ENCODE assay signal across 9 cellular contexts in the genomic region with DNA sequence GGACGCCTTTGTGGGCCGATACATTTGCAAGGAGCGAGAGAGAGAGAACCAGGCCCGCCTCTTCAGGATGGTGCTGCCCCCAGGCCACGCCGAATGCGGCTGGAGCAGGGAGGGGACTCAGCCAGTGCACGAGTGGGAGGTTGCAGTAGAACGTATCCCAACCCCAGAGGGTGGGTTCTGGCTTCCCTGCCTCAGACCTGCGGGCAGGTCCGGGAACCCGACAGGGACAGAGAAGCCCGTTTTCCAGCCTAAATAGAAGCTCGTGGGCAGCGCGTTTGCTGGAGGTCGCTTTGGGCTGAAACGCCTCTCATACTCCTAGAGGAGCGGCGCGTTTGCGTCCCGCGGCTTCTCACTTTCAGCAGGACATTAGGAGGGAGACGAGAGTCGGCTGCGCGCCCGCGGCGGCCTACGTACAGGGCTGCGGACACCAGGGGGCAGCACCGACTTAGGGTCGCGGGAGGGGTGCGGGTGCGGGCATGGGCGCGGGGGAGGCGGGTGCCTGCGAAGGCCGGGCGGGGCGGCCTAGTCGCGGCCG. TPM values are rescaled to one million over a fixed set of nuclear protein-coding genes. Genes with fewer than 3 reads are reported as not detected.
DNase-seq lines count a peak whose midpoint lies in the region; ATAC-seq and TF ChIP-seq lines count a peak whose summit lies in the region.
"Had no signal": no experiment of that assay in that cellular context is flagged by ENCODE, and none has a peak within 500 bp of the region (broad histone marks: within the 10 kb centered on the region; RNA-seq: fewer than 3 reads in every experiment).

No MANE protein-coding gene starts in this region.

- H3K4me3 ChIP-seq in AG04449 (ENCODE audit: low read depth, low read length) (no peak overlapping the region), colonic mucosa (peak overlapping the region; percentile 49), liver (ENCODE audit: low read depth in 1 of 3, low read length in 3 of 3) (peak overlapping the region in 1 of 3 donors; percentile 56)

- H3K27ac ChIP-seq in colonic mucosa (peak overlapping the region; percentile 49), liver (ENCODE audit: low read depth in 1 of 2, low read length in 2 of 2) (peak overlapping the region; percentile 47 to 69)

- ATAC-seq in HG03432 (IDR thresholded peaks at IDR 0.05; ENCODE audit: unreplicated experiment) (peak; percentile 28), HG03039 (IDR thresholded peaks at IDR 0.05; ENCODE audit: unreplicated experiment) (no peak)

- peak overlapping the region; percentile 19 to 84 for H3K9ac ChIP-seq in colonic mucosa (ENCODE audit: low read depth in 2 of 2, low read length in 2 of 2)
- H3K9ac ChIP-seq in liver (ENCODE audit: low read depth in 1 of 2, low read length in 2 of 2), result no peak overlapping the region

- TF ChIP-seq RAD21 in liver (IDR thresholded peaks at IDR 0.05), result peak; percentile 26 to 67

- POLR2A ChIA-PET in AG04449 (lab: Yijun Ruan, JAX), result no interaction called here

- WGBS in liver, result 5% methylated on average over 48 of the region's 48 CpGs

- H3K36me3 ChIP-seq in colonic mucosa (no peaks in the 10 kb centered on the region), liver (ENCODE audit: control insufficient read depth in 4 of 4, insufficient read depth in 3 of 4, low read depth in 1 of 4, low read length in 3 of 4) (no peaks in the 10 kb centered on the region)

- DNase-seq in AG04449 (ENCODE audit: low read depth, low spot score) (no peak), colonic mucosa (peak; percentile 81), DMS 273 (lab: John Stamatoyannopoulos, UW; ENCODE audit: unreplicated experiment) (no peak)
- DNase-seq in activated CD4-positive, alpha-beta T cell treated with anti-CD3 and anti-CD28 coated beads for 24 hours (ENCODE audit: low read depth in 2 of 2), result peak; percentile 60
- DNase-seq in stimulated activated CD4-positive, alpha-beta T cell treated with anti-CD3 and anti-CD28 coated beads, Interleukin-4, amount 100 ng/mL, for 48 hours (ENCODE audit: low read depth in 2 of 2), result peak; percentile 69 to 76

- no peaks in the 10 kb centered on the region for H3K9me3 ChIP-seq in colonic mucosa
- no peaks in the 10 kb centered on the region for H3K9me3 ChIP-seq in liver (ENCODE audit: control insufficient read depth in 4 of 4, low read length in 3 of 4)

- CTCF ChIA-PET in AG04449 (lab: Yijun Ruan, JAX), result interaction anchor here (0.7 to 12.5 kb wide), 10 partner anchors 9 to 439 kb away, joined by 3 to 241 read pairs (median 16); no protein-coding TSS in a partner anchor

- peaks cover 56% of the 10 kb centered on the region for H3K27me3 ChIP-seq in colonic mucosa
- H3K27me3 ChIP-seq in liver (ENCODE audit: control insufficient read depth in 4 of 4, insufficient read depth in 4 of 4, low read length in 3 of 4), result peaks cover 0 to 13% (median 5%) of the 10 kb centered on the region in 4 donors

- intact Hi-C loops in colonic mucosa (cut with DNase I), result no loop called here

- TF ChIP-seq CTCF in AG04449 (IDR thresholded peaks at IDR 0.05; ENCODE audit: insufficient read depth, low read length, missing control alignments), result peak; percentile 49
- peak; percentile 46 for TF ChIP-seq CTCF in colonic mucosa (IDR thresholded peaks at IDR 0.05)
- TF ChIP-seq CTCF in liver (IDR thresholded peaks at IDR 0.05; ENCODE audit: low read depth, low read length, missing input control), result peak; percentile 48

- H3K4me1 ChIP-seq in colonic mucosa (peaks cover 5% of the 10 kb centered on the region), liver (ENCODE audit: control insufficient read depth in 4 of 4, insufficient read depth in 4 of 4, low read length in 3 of 4) (peaks cover 16 to 45% (median 30%) of the 10 kb centered on the region in 4 donors)

TF ChIP-seq in liver, 16 proteins besides CTCF, POLR2A, EP300 and RAD21:
- TF ChIP-seq HNF4G (IDR thresholded peaks at IDR 0.05), result no peak
- TF ChIP-seq, protein P1, sequence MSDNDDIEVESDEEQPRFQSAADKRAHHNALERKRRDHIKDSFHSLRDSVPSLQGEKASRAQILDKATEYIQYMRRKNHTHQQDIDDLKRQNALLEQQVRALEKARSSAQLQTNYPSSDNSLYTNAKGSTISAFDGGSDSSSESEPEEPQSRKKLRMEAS (IDR thresholded peaks at IDR 0.05), result no peak
- TF ChIP-seq ATF3 (IDR thresholded peaks at IDR 0.05), result no peak
- TF ChIP-seq FOXA2 (IDR thresholded peaks at IDR 0.05), result no peak
- TF ChIP-seq FOXA1 (IDR thresholded peaks at IDR 0.05), result no peak
- no peak for TF ChIP-seq NR2F2 (IDR thresholded peaks at IDR 0.05)
- TF ChIP-seq, protein P2, sequence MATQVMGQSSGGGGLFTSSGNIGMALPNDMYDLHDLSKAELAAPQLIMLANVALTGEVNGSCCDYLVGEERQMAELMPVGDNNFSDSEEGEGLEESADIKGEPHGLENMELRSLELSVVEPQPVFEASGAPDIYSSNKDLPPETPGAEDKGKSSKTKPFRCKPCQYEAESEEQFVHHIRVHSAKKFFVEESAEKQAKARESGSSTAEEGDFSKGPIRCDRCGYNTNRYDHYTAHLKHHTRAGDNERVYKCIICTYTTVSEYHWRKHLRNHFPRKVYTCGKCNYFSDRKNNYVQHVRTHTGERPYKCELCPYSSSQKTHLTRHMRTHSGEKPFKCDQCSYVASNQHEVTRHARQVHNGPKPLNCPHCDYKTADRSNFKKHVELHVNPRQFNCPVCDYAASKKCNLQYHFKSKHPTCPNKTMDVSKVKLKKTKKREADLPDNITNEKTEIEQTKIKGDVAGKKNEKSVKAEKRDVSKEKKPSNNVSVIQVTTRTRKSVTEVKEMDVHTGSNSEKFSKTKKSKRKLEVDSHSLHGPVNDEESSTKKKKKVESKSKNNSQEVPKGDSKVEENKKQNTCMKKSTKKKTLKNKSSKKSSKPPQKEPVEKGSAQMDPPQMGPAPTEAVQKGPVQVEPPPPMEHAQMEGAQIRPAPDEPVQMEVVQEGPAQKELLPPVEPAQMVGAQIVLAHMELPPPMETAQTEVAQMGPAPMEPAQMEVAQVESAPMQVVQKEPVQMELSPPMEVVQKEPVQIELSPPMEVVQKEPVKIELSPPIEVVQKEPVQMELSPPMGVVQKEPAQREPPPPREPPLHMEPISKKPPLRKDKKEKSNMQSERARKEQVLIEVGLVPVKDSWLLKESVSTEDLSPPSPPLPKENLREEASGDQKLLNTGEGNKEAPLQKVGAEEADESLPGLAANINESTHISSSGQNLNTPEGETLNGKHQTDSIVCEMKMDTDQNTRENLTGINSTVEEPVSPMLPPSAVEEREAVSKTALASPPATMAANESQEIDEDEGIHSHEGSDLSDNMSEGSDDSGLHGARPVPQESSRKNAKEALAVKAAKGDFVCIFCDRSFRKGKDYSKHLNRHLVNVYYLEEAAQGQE (IDR thresholded peaks at IDR 0.05), result no peak
- no peak for TF ChIP-seq JUND (IDR thresholded peaks at IDR 0.05)
TF ChIP-seq in liver: peak in this region for 0.

RNA-seq across cellular contexts. Expression of gene TBX2, which starts 11.0 kb away (rescaled TPM):
- total RNA-seq in colonic mucosa (1 to 10 TPM; 5.0 to 5.3 TPM), liver (1 to 10 TPM; 2.4 to 3.1 TPM)
- 1 to 10 TPM in 1 of 2 donors, under 1 TPM in 1; 0.85 to 2.6 TPM for polyA plus RNA-seq in liver

RNA-seq across cellular contexts. Expression of gene TBX4, which starts 41.6 kb away (rescaled TPM):
- total RNA-seq in colonic mucosa (not detected), liver (not detected)
- not detected for polyA plus RNA-seq in liver
- total RNA-seq: temporal lobe had no signal

Comparison
In these comparisons a context has a peak if more than half of its experiments do, and no peak if none do; other contexts are left out.
1. DNase-seq: peak in activated CD4-positive, alpha-beta T cell treated with anti-CD3 and anti-CD28 coated beads for 24 hours (2 of 2), colonic mucosa (single experiment) and stimulated activated CD4-positive, alpha-beta T cell treated with anti-CD3 and anti-CD28 coated beads, Interleukin-4, amount 100 ng/mL, for 48 hours (2 of 2); none in AG04449 (single experiment) and DMS 273 (single experiment).
2. H3K9ac ChIP-seq: peak in colonic mucosa (2 of 2); none in liver (0 of 2).
3. Peak in every context shown above with its lines, with median percentiles within 50 percentile points of each other: CTCF ChIP-seq.